Comparison of ENCODE assay signal across 22 cellular contexts in genomic region chr5:153794327-153794726, GRCh38.
"Had no signal": no experiment of that assay in that cellular context is flagged by ENCODE, and none has a peak within 500 bp of the region (broad histone marks: within the 10 kb centered on the region; RNA-seq: fewer than 3 reads in every experiment).

No MANE protein-coding gene starts in this region.

- H3K36me3 ChIP-seq: brain microvascular endothelial cell, cardiac muscle cell, Peyer's patch had no signal

- H3K9me3 ChIP-seq: Peyer's patch had no signal

- DNase-seq: activated B cell treated with CpG ODN at 0.5 μM for 24 hours; activated CD4-positive, alpha-beta T cell treated with anti-CD3 and anti-CD28 coated beads for 1 hour; activated CD4-positive, alpha-beta T cell treated with anti-CD3 and anti-CD28 coated beads, Interleukin-2, amount 10 ng/mL, durations not matched to agents 24 days and 14 days; activated CD4-positive, alpha-beta T cell treated with anti-CD3 and anti-CD28 coated beads, Interleukin-2, amount 50 U/mL, for 48 hours; activated CD8-positive, alpha-beta memory T cell treated with anti-CD3 and anti-CD28 coated beads, Interleukin-2, amount 10 ng/mL, durations not matched to agents 7 days and 5 days; activated effector memory CD4-positive, alpha-beta T cell treated with anti-CD3 and anti-CD28 coated beads, Interleukin-2, amount 50 U/mL, for 16 hours; activated naive CD4-positive, alpha-beta T cell treated with anti-CD3 and anti-CD28 coated beads for 36 hours; activated T-cell treated with anti-CD3 and anti-CD28 coated beads, Interleukin-2, amount 50 U/mL, for 4 hours; brain microvascular endothelial cell; MM.1S; NCI-H1105; NCI-H1436; NCI-H1694 treated with DMSO at 0.1 percent for 48 hours; NCI-H2029 treated with DMSO at 0.1 percent for 48 hours; NCI-H510A treated with DMSO at 0.1 percent for 48 hours; NCI-H69; Peyer's patch; SHP77 treated with DMSO at 0.1 percent for 48 hours; T-helper 17 cell; T-helper 9 cell had no signal

- ATAC-seq: activated CD8-positive, alpha-beta memory T cell treated with anti-CD3 and anti-CD28 coated beads, Interleukin-2, amount 10 ng/mL, durations not matched to agents 7 days and 5 days; activated T-cell treated with anti-CD3 and anti-CD28 coated beads, Interleukin-2, amount 50 U/mL, for 4 hours; T-helper 17 cell had no signal

- H3K4me1 ChIP-seq: Peyer's patch had no signal

- H3K4me3 ChIP-seq: cardiac muscle cell, Peyer's patch had no signal

- H3K27ac ChIP-seq: brain microvascular endothelial cell, cardiac muscle cell, Peyer's patch had no signal

- FAIRE-seq: colon had no signal

- H3K27me3 ChIP-seq: brain microvascular endothelial cell, cardiac muscle cell, Peyer's patch had no signal
